Comparison of ENCODE assay signal across 14 cellular contexts in the genomic region with DNA sequence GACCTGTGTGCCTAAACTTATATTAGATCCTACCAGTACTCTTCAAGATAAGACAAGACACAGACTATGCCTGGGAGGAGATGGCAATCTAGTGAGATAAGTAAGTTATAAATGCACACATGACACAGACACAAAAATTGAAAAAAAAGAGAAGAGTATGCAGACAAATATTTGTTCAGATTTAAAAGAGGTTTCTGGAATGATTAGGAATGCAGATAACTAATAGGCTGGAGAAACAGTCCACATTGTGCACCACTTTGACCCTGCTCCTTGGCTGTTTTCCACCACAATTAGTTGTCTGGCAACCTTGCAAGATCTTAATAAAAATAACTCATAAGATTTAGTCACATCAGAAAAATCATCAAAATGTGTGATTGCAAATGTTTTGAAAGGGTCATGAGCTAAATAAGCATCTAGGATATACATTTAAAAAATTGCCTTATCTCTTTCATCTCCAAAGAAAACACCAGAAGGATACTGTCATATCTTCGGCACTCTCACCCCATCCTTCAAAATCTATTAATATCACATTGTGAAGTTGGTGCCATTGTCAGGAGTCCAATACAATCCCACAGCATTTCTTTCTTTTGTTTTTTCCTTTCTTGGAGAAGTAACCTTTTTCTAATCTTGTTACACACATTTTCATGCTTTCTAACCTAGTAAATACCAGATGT.
DNase-seq lines count a peak whose midpoint lies in the region; ATAC-seq and TF ChIP-seq lines count a peak whose summit lies in the region.
"Had no signal": no experiment of that assay in that cellular context is flagged by ENCODE, and none has a peak within 500 bp of the region (broad histone marks: within the 10 kb centered on the region; RNA-seq: fewer than 3 reads in every experiment).

No MANE protein-coding gene starts in this region.

- POLR2A ChIA-PET in naive thymus-derived CD4-positive, alpha-beta T cell (lab: Charles Lee) = no interaction called here

- H3K4me1 Mint-ChIP-seq in naive thymus-derived CD4-positive, alpha-beta T cell = no peaks in the 10 kb centered on the region
- H3K4me1 Mint-ChIP-seq: activated CD4-positive, alpha-beta T cell treated with anti-CD3 and anti-CD28 coated beads, Interleukin-2, amount 10 ng/mL, durations not matched to agents 24 days and 14 days had no signal

- no peak for TF ChIP-seq CTCF in astrocyte of the cerebellum (IDR thresholded peaks at IDR 0.05; ENCODE audit: low read depth, low read length, missing control alignments)

- no peak overlapping the region for H3K27ac Mint-ChIP-seq in naive thymus-derived CD4-positive, alpha-beta T cell
- H3K27ac Mint-ChIP-seq: activated CD4-positive, alpha-beta T cell treated with anti-CD3 and anti-CD28 coated beads, Interleukin-2, amount 10 ng/mL, durations not matched to agents 24 days and 14 days had no signal

- no peak overlapping the region for H3K4me3 Mint-ChIP-seq in naive thymus-derived CD4-positive, alpha-beta T cell
- H3K4me3 Mint-ChIP-seq: activated CD4-positive, alpha-beta T cell treated with anti-CD3 and anti-CD28 coated beads, Interleukin-2, amount 10 ng/mL, durations not matched to agents 24 days and 14 days had no signal

- peaks cover 0 to 18% (median 7%) of the 10 kb centered on the region in 5 donors for H3K27me3 Mint-ChIP-seq in naive thymus-derived CD4-positive, alpha-beta T cell

- no peaks in the 10 kb centered on the region for H3K36me3 ChIP-seq in ACC112 (ENCODE audit: insufficient read depth, low read length)
- no peaks in the 10 kb centered on the region for H3K36me3 ChIP-seq in naive thymus-derived CD4-positive, alpha-beta T cell (ENCODE audit: control insufficient read depth in 2 of 3, insufficient read depth in 3 of 3, low read length in 3 of 3)

- no peaks in the 10 kb centered on the region for H3K27me3 ChIP-seq in ACC112 (ENCODE audit: insufficient read depth, low read length)
- no peaks in the 10 kb centered on the region for H3K27me3 ChIP-seq in naive thymus-derived CD4-positive, alpha-beta T cell (ENCODE audit: control insufficient read depth in 2 of 2, insufficient read depth in 2 of 2, low read length in 2 of 2)

- DNase-seq in HS-27A (ENCODE audit: low read depth) = peak; percentile 83
- DNase-seq in astrocyte of the cerebellum (ENCODE audit: low read depth) = peak; percentile 69
- peak; percentile 61 for DNase-seq in kidney glomerular epithelial cell (lab: John Stamatoyannopoulos, UW)
- no peak for DNase-seq in NCI-H524 treated with DMSO at 0.1 percent for 48 hours (lab: John Stamatoyannopoulos, UW)
- DNase-seq in naive thymus-derived CD4-positive, alpha-beta T cell = no peak
- DNase-seq: activated CD4-positive, alpha-beta T cell treated with anti-CD3 and anti-CD28 coated beads, Interleukin-2, amount 10 ng/mL, durations not matched to agents 24 days and 14 days; activated effector memory CD4-positive, alpha-beta T cell treated with Interleukin-2 at 50 U/mL for 16 hours; AML-193; cortex of kidney; NCI-H1694; NCI-H82 had no signal

- H3K4me3 ChIP-seq in ACC112 (ENCODE audit: low read depth, low read length) = peak overlapping the region; percentile 30; the same call in 1 of the 2 replicates
- H3K4me3 ChIP-seq in astrocyte of the cerebellum (ENCODE audit: low read depth, low read length) = no peak overlapping the region
- no peak overlapping the region for H3K4me3 ChIP-seq in naive thymus-derived CD4-positive, alpha-beta T cell (ENCODE audit: low read length)

- no peaks in the 10 kb centered on the region for H3K9me3 ChIP-seq in naive thymus-derived CD4-positive, alpha-beta T cell (ENCODE audit: control insufficient read depth in 2 of 3, low read length in 3 of 3)

- in situ Hi-C loops in astrocyte of the cerebellum (cut with HindIII; ENCODE audit: low sequenced_read_pairs) = no loop called here

- H3K79me2 ChIP-seq in ACC112 (ENCODE audit: control insufficient read depth, insufficient read depth, low read length, unreplicated experiment) = no peaks in the 10 kb centered on the region

- ATAC-seq in GM18511 (IDR thresholded peaks at IDR 0.05; ENCODE audit: unreplicated experiment) (no peak), GM19328 (IDR thresholded peaks at IDR 0.05; ENCODE audit: unreplicated experiment) (no peak)
- no peak for ATAC-seq in naive thymus-derived CD4-positive, alpha-beta T cell

- intact Hi-C loops in naive thymus-derived CD4-positive, alpha-beta T cell (cut with micrococcal nuclease) = loop anchor here (10.0 kb wide), 2 partner anchors 828 to 1328 kb away; no protein-coding TSS in a partner anchor

- H3K9me3 Mint-ChIP-seq in naive thymus-derived CD4-positive, alpha-beta T cell = no peaks in the 10 kb centered on the region
- H3K9me3 Mint-ChIP-seq: activated CD4-positive, alpha-beta T cell treated with anti-CD3 and anti-CD28 coated beads, Interleukin-2, amount 10 ng/mL, durations not matched to agents 24 days and 14 days had no signal

- CTCF ChIA-PET in naive thymus-derived CD4-positive, alpha-beta T cell (lab: Charles Lee) = no interaction called here

- H3K27ac ChIP-seq in ACC112 (ENCODE audit: low read depth, low read length) = peak overlapping the region; percentile 73
- H3K27ac ChIP-seq in naive thymus-derived CD4-positive, alpha-beta T cell (ENCODE audit: low read depth, low read length) = no peak overlapping the region

- peaks cover 38% of the 10 kb centered on the region for H3K4me1 ChIP-seq in ACC112 (ENCODE audit: control insufficient read depth, insufficient read depth, low read length, unreplicated experiment)
- H3K4me1 ChIP-seq in naive thymus-derived CD4-positive, alpha-beta T cell (ENCODE audit: control insufficient read depth in 2 of 2, insufficient read depth in 2 of 2, low read length in 2 of 2) = no peaks in the 10 kb centered on the region

- H2AFZ ChIP-seq in ACC112 (ENCODE audit: low read length, unreplicated experiment) = no peak overlapping the region

- H3K36me3 Mint-ChIP-seq in naive thymus-derived CD4-positive, alpha-beta T cell = no peaks in the 10 kb centered on the region

Comparison
In these comparisons a context has a peak if more than half of its experiments do, and no peak if none do; other contexts are left out.
1. DNase-seq: peak in HS-27A (single experiment), astrocyte of the cerebellum (single experiment) and kidney glomerular epithelial cell (single experiment); none in NCI-H524 treated with DMSO at 0.1 percent for 48 hours (single experiment) and naive thymus-derived CD4-positive, alpha-beta T cell (0 of 9).